Comparison of ENCODE assay signal across 8 cellular contexts in genomic region chr3:153284282-153284938, GRCh38.
DNase-seq lines count a peak whose midpoint lies in the region; ATAC-seq, FAIRE-seq and TF ChIP-seq lines count a peak whose summit lies in the region.

No MANE protein-coding gene starts in this region.

- H3K4me2 ChIP-seq in PC-9 = peak overlapping the region; percentile 10; the same call in 1 of the 2 replicates
- peak overlapping the region; percentile 45 for H3K4me2 ChIP-seq in astrocyte (ENCODE audit: low read length)

- H3K79me2 ChIP-seq in PC-9 (ENCODE audit: low read depth) (no peaks in the 10 kb centered on the region), astrocyte (ENCODE audit: insufficient read depth, low read length) (no peaks in the 10 kb centered on the region)

- no peak for TF ChIP-seq POLR2A in H54 (IDR thresholded peaks at IDR 0.05; ENCODE audit: low read depth, low read length)

- DNase-seq in CD4-positive, alpha-beta T cell = peak in 4 of 10 experiments; percentile 16 to 24 (median 23)
- DNase-seq in H54 (ENCODE audit: insufficient read length, low spot score) = peak; percentile 33
- peak; percentile 62 to 66 for DNase-seq in PC-9
- peak; percentile 90 for DNase-seq in astrocyte (ENCODE audit: low read depth)
- peak; percentile 85 for DNase-seq in kidney tubule cell (ENCODE audit: low spot score)
- no peak for DNase-seq in stimulated activated effector memory CD8-positive, alpha-beta T cell treated with anti-CD3 and anti-CD28 coated beads, Interleukin-12 subunit alpha, Interleukin-12 subunit beta, amount 100 ng/mL, for 72 hours (ENCODE audit: low spot score in 2 of 2)
- no peak for DNase-seq in NCI-H524 (lab: John Stamatoyannopoulos, UW)

- POLR2A ChIA-PET in CD4-positive, alpha-beta T cell (lab: Charles Lee) = interaction anchor here (0.7 to 2.6 kb wide), 5 partner anchors 9 to 124 kb away, joined by 3 to 14 read pairs (median 3); no protein-coding TSS in a partner anchor
- POLR2A ChIA-PET in PC-9 (lab: Charles Lee; ENCODE audit: unreplicated experiment) = interaction anchor here (0.7 kb wide), 1 partner anchor 264 kb away, joined by 3 read pairs; no protein-coding TSS in a partner anchor

- H3K4me3 Mint-ChIP-seq in CD4-positive, alpha-beta T cell = peak overlapping the region; percentile 43
- no peak overlapping the region for H3K4me3 Mint-ChIP-seq in astrocyte (ENCODE audit: unreplicated experiment)
- no peak overlapping the region for H3K4me3 Mint-ChIP-seq in stimulated activated effector memory CD8-positive, alpha-beta T cell treated with anti-CD3 and anti-CD28 coated beads, Interleukin-12 subunit alpha, Interleukin-12 subunit beta, amount 100 ng/mL, for 72 hours

- H3K9me3 Mint-ChIP-seq in CD4-positive, alpha-beta T cell = no peaks in the 10 kb centered on the region
- H3K9me3 Mint-ChIP-seq in astrocyte (ENCODE audit: unreplicated experiment) = no peaks in the 10 kb centered on the region
- no peaks in the 10 kb centered on the region for H3K9me3 Mint-ChIP-seq in stimulated activated effector memory CD8-positive, alpha-beta T cell treated with anti-CD3 and anti-CD28 coated beads, Interleukin-12 subunit alpha, Interleukin-12 subunit beta, amount 100 ng/mL, for 72 hours

- no peaks in the 10 kb centered on the region for H3K27me3 ChIP-seq in CD4-positive, alpha-beta T cell (ENCODE audit: control insufficient read depth, insufficient read depth, low read length)
- H3K27me3 ChIP-seq in PC-9 (ENCODE audit: insufficient read depth, low read depth) (no peaks in the 10 kb centered on the region), astrocyte (ENCODE audit: insufficient read depth, low read length) (no peaks in the 10 kb centered on the region)

- H3K9me2 ChIP-seq in PC-9 (ENCODE audit: insufficient read depth) = no peaks in the 10 kb centered on the region

- peak overlapping the region; percentile 78 for H3K27ac Mint-ChIP-seq in CD4-positive, alpha-beta T cell
- H3K27ac Mint-ChIP-seq in astrocyte (ENCODE audit: unreplicated experiment) = peak overlapping the region; percentile 96
- peak overlapping the region; percentile 73 for H3K27ac Mint-ChIP-seq in stimulated activated effector memory CD8-positive, alpha-beta T cell treated with anti-CD3 and anti-CD28 coated beads, Interleukin-12 subunit alpha, Interleukin-12 subunit beta, amount 100 ng/mL, for 72 hours

- H3K4me1 ChIP-seq in PC-9 (replicated peaks; ENCODE audit: insufficient read depth) = peaks cover 22% of the 10 kb centered on the region
- H3K4me1 ChIP-seq in astrocyte (ENCODE audit: insufficient read depth, low read length) = peaks cover 20% of the 10 kb centered on the region

- no peaks in the 10 kb centered on the region for H3K9me3 ChIP-seq in CD4-positive, alpha-beta T cell (ENCODE audit: control insufficient read depth, low read length)
- H3K9me3 ChIP-seq in PC-9 (ENCODE audit: insufficient read depth, low read depth) (no peaks in the 10 kb centered on the region), astrocyte (ENCODE audit: insufficient read depth, low read depth, low read length) (no peaks in the 10 kb centered on the region)

- no peaks in the 10 kb centered on the region for H3K27me3 Mint-ChIP-seq in CD4-positive, alpha-beta T cell
- no peaks in the 10 kb centered on the region for H3K27me3 Mint-ChIP-seq in astrocyte (ENCODE audit: low read depth, unreplicated experiment)

- FAIRE-seq in H54 (lab: Jason Lieb, UNC) (peak; percentile 99), astrocyte (lab: Jason Lieb, UNC) (peak; percentile 99)

- H3K9ac ChIP-seq in astrocyte (ENCODE audit: low read length) = peak overlapping the region; percentile 42

- no peak for TF ChIP-seq CTCF in CD4-positive, alpha-beta T cell (IDR thresholded peaks at IDR 0.05)
- TF ChIP-seq CTCF in PC-9 (conservative IDR thresholded peaks at IDR 0.05) (no peak), astrocyte (IDR thresholded peaks at IDR 0.05; ENCODE audit: insufficient read depth, low read depth, low read length) (no peak)

- ATAC-seq in CD4-positive, alpha-beta T cell (ENCODE audit: poor library complexity) = peak; percentile 86
- ATAC-seq in stimulated activated effector memory CD8-positive, alpha-beta T cell treated with anti-CD3 and anti-CD28 coated beads, Interleukin-12 subunit alpha, Interleukin-12 subunit beta, amount 100 ng/mL, for 72 hours = peak; percentile 78
- ATAC-seq in HG03354 (IDR thresholded peaks at IDR 0.05; ENCODE audit: poor library complexity, severe bottlenecking, unreplicated experiment) = no peak

- peak overlapping the region; percentile 49; the same call in 1 of the 2 replicates for H2AFZ ChIP-seq in PC-9
- H2AFZ ChIP-seq in astrocyte (ENCODE audit: low read depth, low read length) = no peak overlapping the region

- H3K27ac ChIP-seq in CD4-positive, alpha-beta T cell (ENCODE audit: low read depth, low read length) = no peak overlapping the region
- H3K27ac ChIP-seq in PC-9 (peak overlapping the region; percentile 38), astrocyte (ENCODE audit: low read depth, low read length) (peak overlapping the region; percentile 53)

- H4K20me1 ChIP-seq in PC-9 (ENCODE audit: insufficient read depth) (no peaks in the 10 kb centered on the region), astrocyte (ENCODE audit: insufficient read depth, low read length) (no peaks in the 10 kb centered on the region)

- CTCF ChIA-PET in CD4-positive, alpha-beta T cell (lab: Charles Lee) = interaction anchor here (0.9 kb wide), 1 partner anchor 14 kb away, joined by 4 read pairs; no protein-coding TSS in a partner anchor
- CTCF ChIA-PET in PC-9 (lab: Charles Lee) = no interaction called here

- peaks cover 46% of the 10 kb centered on the region for H3K4me1 Mint-ChIP-seq in CD4-positive, alpha-beta T cell (ENCODE audit: low read depth)
- H3K4me1 Mint-ChIP-seq in astrocyte (ENCODE audit: low read depth, unreplicated experiment) = peaks cover 30% of the 10 kb centered on the region
- peaks cover 38% of the 10 kb centered on the region for H3K4me1 Mint-ChIP-seq in stimulated activated effector memory CD8-positive, alpha-beta T cell treated with anti-CD3 and anti-CD28 coated beads, Interleukin-12 subunit alpha, Interleukin-12 subunit beta, amount 100 ng/mL, for 72 hours

- no peaks in the 10 kb centered on the region for H3F3A ChIP-seq in PC-9 (ENCODE audit: insufficient read depth, low read depth)

- BruUV-seq in PC-9 (replicated peaks; lab: Mats Ljungman, UMichigan) = no TSS peak

- H3K36me3 ChIP-seq in PC-9 (ENCODE audit: low read depth) (no peaks in the 10 kb centered on the region), astrocyte (ENCODE audit: insufficient read depth, low read length) (no peaks in the 10 kb centered on the region)

- H3K4me3 ChIP-seq in PC-9 (no peak overlapping the region), astrocyte (ENCODE audit: insufficient read depth, low read depth, low read length) (no peak overlapping the region)

- H3K36me3 Mint-ChIP-seq in CD4-positive, alpha-beta T cell (ENCODE audit: low read depth) = no peaks in the 10 kb centered on the region
- H3K36me3 Mint-ChIP-seq in astrocyte (ENCODE audit: low read depth, unreplicated experiment) = no peaks in the 10 kb centered on the region
- H3K36me3 Mint-ChIP-seq in stimulated activated effector memory CD8-positive, alpha-beta T cell treated with anti-CD3 and anti-CD28 coated beads, Interleukin-12 subunit alpha, Interleukin-12 subunit beta, amount 100 ng/mL, for 72 hours = no peaks in the 10 kb centered on the region

- intact Hi-C loops in CD4-positive, alpha-beta T cell (cut with DNase I, micrococcal nuclease) = loop anchor here (2.0 to 5.0 kb wide), 2 partner anchors 37 to 64 kb away; no protein-coding TSS in a partner anchor
- intact Hi-C loops in PC-9 (cut with micrococcal nuclease; ENCODE audit: unreplicated experiment) = loop anchor here (1.0 to 5.0 kb wide), 4 partner anchors 28 to 124 kb away; no protein-coding TSS in a partner anchor

Comparison
In these comparisons a context has a peak if more than half of its experiments do, and no peak if none do; other contexts are left out.
1. DNase-seq: peak in H54 (single experiment), PC-9 (2 of 2), astrocyte (single experiment) and kidney tubule cell (single experiment); none in stimulated activated effector memory CD8-positive, alpha-beta T cell treated with anti-CD3 and anti-CD28 coated beads, Interleukin-12 subunit alpha, Interleukin-12 subunit beta, amount 100 ng/mL, for 72 hours (0 of 2) and NCI-H524 (0 of 2).
2. Peak in every context shown above with its lines, with median percentiles within 50 percentile points of each other: H3K27ac Mint-ChIP-seq.